2 cellular contexts compared by ENCODE assay signal in the genomic region with DNA sequence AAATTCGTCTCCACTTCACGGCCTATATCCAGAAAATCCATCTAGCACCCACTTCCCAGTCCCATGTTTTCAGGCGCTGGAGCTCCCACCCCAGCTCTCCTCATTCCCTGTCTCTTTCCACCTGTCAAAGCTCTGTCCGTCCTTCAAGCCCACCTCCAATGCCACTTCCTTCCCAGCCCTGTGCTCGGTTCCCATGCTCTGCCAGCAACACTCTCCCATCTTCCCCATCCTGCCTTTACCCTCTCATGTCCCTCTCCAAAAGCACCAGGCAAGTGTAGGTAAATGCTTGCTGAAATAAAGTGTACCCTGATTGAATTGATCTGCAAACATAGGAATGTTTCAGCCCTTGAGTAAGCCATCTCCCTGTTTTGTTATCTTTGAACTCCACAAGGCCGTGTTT.
TF ChIP-seq lines count a peak whose summit lies in the region.

No MANE protein-coding gene starts in this region.

TF ChIP-seq in GM23338, 12 proteins besides CTCF, POLR2A, EP300 and RAD21:
- TF ChIP-seq JUNB (IDR thresholded peaks at IDR 0.05; ENCODE audit: unreplicated experiment) (no peak), CREB1 (CRISPR knock-in tag; IDR thresholded peaks at IDR 0.05; ENCODE audit: low read depth) (no peak)

TF ChIP-seq in H1, 55 proteins besides CTCF, POLR2A, EP300 and RAD21:
- no peak for TF ChIP-seq BCL11A (IDR thresholded peaks at IDR 0.05; ENCODE audit: low read depth in 2 of 2, low read length in 2 of 2)
- TF ChIP-seq ATF2 (IDR thresholded peaks at IDR 0.05; ENCODE audit: low read length), result no peak
- no peak for TF ChIP-seq PHF8 (conservative IDR thresholded peaks at IDR 0.05; ENCODE audit: low read depth, low read length)
- TF ChIP-seq MAX (IDR thresholded peaks at IDR 0.05), result no peak
- TF ChIP-seq ZNF274 (IDR thresholded peaks at IDR 0.05; ENCODE audit: borderline replicate concordance, extremely low read depth, low read length), result no peak
- no peak for TF ChIP-seq ASH2L (IDR thresholded peaks at IDR 0.05; ENCODE audit: low read length)
- no peak for TF ChIP-seq POLR2AphosphoS5 (IDR thresholded peaks at IDR 0.05; ENCODE audit: low read depth, low read length)
- TF ChIP-seq EGR1 (IDR thresholded peaks at IDR 0.05; ENCODE audit: borderline replicate concordance, low read depth, low read length), result no peak
- TF ChIP-seq GABPA (IDR thresholded peaks at IDR 0.05; ENCODE audit: borderline replicate concordance, insufficient read depth, low read length), result no peak
